ENCODE assay signal across 1 cellular context in genomic region chr14:41446008-41446407, GRCh38.
TF ChIP-seq lines count a peak whose summit lies in the region.

No MANE protein-coding gene starts in this region.

TF ChIP-seq in GM23338, 12 proteins besides CTCF, POLR2A, EP300 and RAD21 (continued from another document):
- no peak for TF ChIP-seq EZH2 (IDR thresholded peaks at IDR 0.05; ENCODE audit: low read depth, unreplicated experiment)
- TF ChIP-seq ETS1 (IDR thresholded peaks at IDR 0.05) = no peak
- TF ChIP-seq CREB1 (CRISPR knock-in tag; IDR thresholded peaks at IDR 0.05; ENCODE audit: low read depth) = no peak
